16 cellular contexts compared by ENCODE assay signal in genomic region chr12:124461241-124461673, GRCh38.
DNase-seq lines count a peak whose midpoint lies in the region; ATAC-seq, FAIRE-seq and TF ChIP-seq lines count a peak whose summit lies in the region.
"Had no signal": no experiment of that assay in that cellular context is flagged by ENCODE, and none has a peak within 500 bp of the region (broad histone marks: within the 10 kb centered on the region; RNA-seq: fewer than 3 reads in every experiment).

No MANE protein-coding gene starts in this region.

- H3K4me1 ChIP-seq in lower lobe of right lung, result peaks cover 43% of the 10 kb centered on the region

- H3K9me3 ChIP-seq in WERI-Rb-1 (ENCODE audit: severe bottlenecking) (peaks cover 7% of the 10 kb centered on the region), lower lobe of right lung (no peaks in the 10 kb centered on the region)

- ATAC-seq in left ventricle myocardium superior, result no peak
- no peak for ATAC-seq in lower lobe of right lung
- no peak for ATAC-seq in GM18909 (IDR thresholded peaks at IDR 0.05; ENCODE audit: poor library complexity, unreplicated experiment)
- ATAC-seq in GM21717 (IDR thresholded peaks at IDR 0.05; ENCODE audit: unreplicated experiment), result no peak
- ATAC-seq: A549 had no signal

- H3K27me3 ChIP-seq in WERI-Rb-1 (ENCODE audit: insufficient read depth, low read depth, severe bottlenecking) (no peaks in the 10 kb centered on the region), lower lobe of right lung (ENCODE audit: low read depth) (no peaks in the 10 kb centered on the region)
- H3K27me3 ChIP-seq: BLaER1 treated with 17β-estradiol and CSF1 and Interleukin-3, amounts not matched to agents 10 nM and 100 nM had no signal

- DNase-seq in left ventricle myocardium superior (peak; percentile 34), cardiac septum (ENCODE audit: low spot score) (no peak), WERI-Rb-1 (no peak), lower lobe of right lung (peak; percentile 41), RCC 7860 (ENCODE audit: low spot score) (no peak)
- DNase-seq: DMS79 treated with DMSO at 0.1 percent for 48 hours, KG1, MV-4-11, NCI-H187, NCI-H2107, NCI-H510A, NCI-H774 had no signal

- intact Hi-C loops in left ventricle myocardium superior (cut with micrococcal nuclease), result no loop called here
- intact Hi-C loops in cardiac septum (cut with DNase I), result no loop called here
- intact Hi-C loops in lower lobe of right lung (cut with DNase I), result no loop called here

- TF ChIP-seq CTCF in WERI-Rb-1 (IDR thresholded peaks at IDR 0.05; ENCODE audit: low read depth, low read length) (no peak), lower lobe of right lung (IDR thresholded peaks at IDR 0.05) (no peak)

- peak overlapping the region; percentile 95 for H3K27ac ChIP-seq in WERI-Rb-1
- no peak overlapping the region for H3K27ac ChIP-seq in lower lobe of right lung
- H3K27ac ChIP-seq: A549 had no signal

- H3K4me3 ChIP-seq in WERI-Rb-1 (ENCODE audit: low read depth, low read length), result no peak overlapping the region
- no peak overlapping the region for H3K4me3 ChIP-seq in lower lobe of right lung
- H3K4me3 ChIP-seq: A549; BLaER1 treated with 17β-estradiol and CSF1 and Interleukin-3, amounts not matched to agents 10 nM and 100 nM had no signal

- no peak for FAIRE-seq in RCC 7860 (lab: Jason Lieb, UNC)
- FAIRE-seq: A549 had no signal

- H3K36me3 ChIP-seq in WERI-Rb-1 (peaks cover 80% of the 10 kb centered on the region), lower lobe of right lung (peaks cover 84% of the 10 kb centered on the region)

Comparison
In these comparisons a context has a peak if more than half of its experiments do, and no peak if none do; other contexts are left out.
1. DNase-seq: peak in left ventricle myocardium superior (single experiment) and lower lobe of right lung (single experiment); none in cardiac septum (single experiment), WERI-Rb-1 (single experiment) and RCC 7860 (single experiment).